In genomic region chr2:181411105-181411849, GRCh38 we compare ENCODE assay signal across 8 cellular contexts. TPM values are rescaled to one million over a fixed set of nuclear protein-coding genes. Genes with fewer than 3 reads are reported as not detected.
DNase-seq lines count a peak whose midpoint lies in the region; ATAC-seq and TF ChIP-seq lines count a peak whose summit lies in the region.

No MANE protein-coding gene starts in this region.

- no peak overlapping the region for H3K27ac ChIP-seq in effector memory CD4-positive, alpha-beta T cell (ENCODE audit: insufficient read depth, low read length, poor library complexity, severe bottlenecking)
- no peak overlapping the region for H3K27ac ChIP-seq in testis

- H3K27me3 ChIP-seq in effector memory CD4-positive, alpha-beta T cell (replicated peaks; ENCODE audit: control insufficient read depth, insufficient read depth, low read length, poor library complexity, severe bottlenecking): no peaks in the 10 kb centered on the region
- H3K27me3 ChIP-seq in testis: no peaks in the 10 kb centered on the region

- no peak overlapping the region for H3K27ac Mint-ChIP-seq in activated naive CD8-positive, alpha-beta T cell treated with anti-CD3 and anti-CD28 coated beads, Interleukin-2, amount 50 U/mL, for 24 hours
- H3K27ac Mint-ChIP-seq in activated naive CD4-positive, alpha-beta T cell treated with anti-CD3 and anti-CD28 coated beads, Interleukin-2, amount 50 U/mL, for 72 hours: no peak overlapping the region

- H3K4me1 ChIP-seq in effector memory CD4-positive, alpha-beta T cell (ENCODE audit: control insufficient read depth, insufficient read depth, low read length, poor library complexity, severe bottlenecking): no peaks in the 10 kb centered on the region
- H3K4me1 ChIP-seq in testis: no peaks in the 10 kb centered on the region

- intact Hi-C loops in testis (cut with DNase I; ENCODE audit: low total_unique reads): no loop called here

- no peaks in the 10 kb centered on the region for H3K27me3 Mint-ChIP-seq in activated naive CD8-positive, alpha-beta T cell treated with anti-CD3 and anti-CD28 coated beads, Interleukin-2, amount 50 U/mL, for 24 hours

- peaks cover 7% of the 10 kb centered on the region for H3K36me3 Mint-ChIP-seq in activated naive CD8-positive, alpha-beta T cell treated with anti-CD3 and anti-CD28 coated beads, Interleukin-2, amount 50 U/mL, for 24 hours (ENCODE audit: low read depth)
- peaks cover 34 to 38% of the 10 kb centered on the region in 2 donors for H3K36me3 Mint-ChIP-seq in activated naive CD4-positive, alpha-beta T cell treated with anti-CD3 and anti-CD28 coated beads, Interleukin-2, amount 50 U/mL, for 72 hours

- no peak for TF ChIP-seq CTCF in testis (IDR thresholded peaks at IDR 0.05)

- H3K4me1 Mint-ChIP-seq in activated naive CD8-positive, alpha-beta T cell treated with anti-CD3 and anti-CD28 coated beads, Interleukin-2, amount 50 U/mL, for 24 hours: peaks cover 15% of the 10 kb centered on the region

- no peaks in the 10 kb centered on the region for H3K36me3 ChIP-seq in effector memory CD4-positive, alpha-beta T cell (ENCODE audit: control insufficient read depth, insufficient read depth, low read length)
- H3K36me3 ChIP-seq in testis (ENCODE audit: low read depth, missing control alignments): no peaks in the 10 kb centered on the region

- no peak overlapping the region for H3K4me3 ChIP-seq in effector memory CD4-positive, alpha-beta T cell (ENCODE audit: insufficient read depth, low read depth, low read length, poor library complexity, severe bottlenecking)
- no peak overlapping the region for H3K4me3 ChIP-seq in testis

- peaks cover 38% of the 10 kb centered on the region for H3K9me3 Mint-ChIP-seq in activated naive CD8-positive, alpha-beta T cell treated with anti-CD3 and anti-CD28 coated beads, Interleukin-2, amount 50 U/mL, for 24 hours
- H3K9me3 Mint-ChIP-seq in activated naive CD4-positive, alpha-beta T cell treated with anti-CD3 and anti-CD28 coated beads, Interleukin-2, amount 50 U/mL, for 72 hours: peaks cover 23 to 42% of the 10 kb centered on the region in 2 donors

- ATAC-seq in GM18520 (IDR thresholded peaks at IDR 0.05; ENCODE audit: unreplicated experiment): peak; percentile 86
- peak; percentile 98 for ATAC-seq in HG02678 (IDR thresholded peaks at IDR 0.05; ENCODE audit: unreplicated experiment)
- no peak for ATAC-seq in activated naive CD8-positive, alpha-beta T cell treated with anti-CD3 and anti-CD28 coated beads, Interleukin-2, amount 50 U/mL, for 24 hours
- ATAC-seq in activated naive CD4-positive, alpha-beta T cell treated with anti-CD3 and anti-CD28 coated beads, Interleukin-2, amount 50 U/mL, for 72 hours: no peak

- no peak for TF ChIP-seq POLR2A in testis (IDR thresholded peaks at IDR 0.05)

- no peak overlapping the region for H3K4me3 Mint-ChIP-seq in activated naive CD8-positive, alpha-beta T cell treated with anti-CD3 and anti-CD28 coated beads, Interleukin-2, amount 50 U/mL, for 24 hours

- H3K9me3 ChIP-seq in effector memory CD4-positive, alpha-beta T cell (ENCODE audit: control insufficient read depth, low read length): no peaks in the 10 kb centered on the region
- H3K9me3 ChIP-seq in testis: no peaks in the 10 kb centered on the region

- WGBS in testis, 2 donors: 67 to 91% methylated on average over 2 to 5 of the region's 5 CpGs

- peak; percentile 73 for DNase-seq in NCI-H1105 treated with DMSO at 0.1 percent for 48 hours (lab: John Stamatoyannopoulos, UW)
- DNase-seq in ecto neural progenitor cell (ENCODE audit: low spot score): peak; percentile 77
- DNase-seq in activated naive CD8-positive, alpha-beta T cell treated with anti-CD3 and anti-CD28 coated beads, Interleukin-2, amount 50 U/mL, for 24 hours: no peak
- DNase-seq in effector memory CD4-positive, alpha-beta T cell: no peak
- DNase-seq in activated naive CD4-positive, alpha-beta T cell treated with anti-CD3 and anti-CD28 coated beads, Interleukin-2, amount 50 U/mL, for 72 hours (ENCODE audit: low spot score in 2 of 2): no peak
- DNase-seq in testis: no peak

RNA-seq across cellular contexts. Expression of gene ITGA4, which starts 45.9 kb away (rescaled TPM):
- 10 to 100 TPM; 27.2 to 62.3 TPM for total RNA-seq in activated naive CD4-positive, alpha-beta T cell treated with anti-CD3 and anti-CD28 coated beads, Interleukin-2, amount 50 U/mL, for 72 hours
- total RNA-seq in testis: 1 to 10 TPM; 1.6 to 3.8 TPM
- polyA plus RNA-seq in testis (ENCODE audit: insufficient read depth, low read depth, low replicate concordance): 1.7 TPM

Comparison
In these comparisons a context has a peak if more than half of its experiments do, and no peak if none do; other contexts are left out.
1. ATAC-seq: peak in GM18520 (single experiment) and HG02678 (single experiment); none in activated naive CD8-positive, alpha-beta T cell treated with anti-CD3 and anti-CD28 coated beads, Interleukin-2, amount 50 U/mL, for 24 hours (single experiment) and activated naive CD4-positive, alpha-beta T cell treated with anti-CD3 and anti-CD28 coated beads, Interleukin-2, amount 50 U/mL, for 72 hours (0 of 2).
2. DNase-seq: peak in NCI-H1105 treated with DMSO at 0.1 percent for 48 hours (single experiment) and ecto neural progenitor cell (single experiment); none in activated naive CD8-positive, alpha-beta T cell treated with anti-CD3 and anti-CD28 coated beads, Interleukin-2, amount 50 U/mL, for 24 hours (single experiment), effector memory CD4-positive, alpha-beta T cell (0 of 3), activated naive CD4-positive, alpha-beta T cell treated with anti-CD3 and anti-CD28 coated beads, Interleukin-2, amount 50 U/mL, for 72 hours (0 of 2) and testis (single experiment).
3. RNA of gene ITGA4, which starts 45.9 kb away (total RNA-seq): 27.2 to 62.3 TPM in activated naive CD4-positive, alpha-beta T cell treated with anti-CD3 and anti-CD28 coated beads, Interleukin-2, amount 50 U/mL, for 72 hours; 1.6 to 3.8 TPM in testis; every median in the first group is over 4 times any median in the second.